1 cellular context compared by ENCODE assay signal in the genomic region with DNA sequence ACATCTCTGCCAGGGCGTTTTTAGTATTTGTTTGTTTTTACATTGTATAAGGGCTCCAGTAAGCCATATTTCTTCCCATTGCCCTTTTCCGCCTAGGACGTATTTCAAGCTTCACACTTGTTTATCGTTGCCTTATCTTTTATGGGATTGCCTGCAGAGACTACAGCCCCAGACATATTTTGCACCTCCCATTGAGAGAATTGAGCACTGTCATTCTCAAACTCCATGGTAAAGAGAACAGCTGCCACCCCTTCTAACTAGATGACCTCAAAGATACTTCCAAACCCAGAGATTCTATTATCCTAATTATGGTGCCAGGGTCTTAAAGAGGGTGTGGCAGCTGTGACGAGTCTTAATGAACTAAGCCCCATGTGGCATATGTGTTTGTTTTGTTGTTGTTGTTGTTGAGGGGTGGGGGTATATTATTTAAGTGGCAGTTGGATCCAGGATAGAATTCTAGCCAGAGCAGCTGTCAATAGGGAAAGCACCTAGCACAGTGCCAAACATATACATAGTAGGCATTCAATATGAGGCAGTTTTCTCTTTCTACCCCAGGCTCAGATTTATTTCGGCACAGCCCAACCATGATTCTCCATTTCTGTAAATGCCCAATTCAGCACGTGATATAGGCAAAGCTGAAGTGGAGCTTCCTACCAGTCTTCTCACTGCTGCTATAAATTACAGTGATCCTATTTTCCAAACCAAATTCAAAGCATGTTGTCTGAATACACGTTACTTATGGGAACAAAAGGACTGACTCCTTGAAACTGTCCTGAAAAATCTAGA.
TF ChIP-seq lines count a peak whose summit lies in the region.

No MANE protein-coding gene starts in this region.

TF ChIP-seq in HepG2, 621 proteins besides CTCF, POLR2A, EP300 and RAD21:
- TF ChIP-seq KDM2A (CRISPR knock-in tag; IDR thresholded peaks at IDR 0.05; ENCODE audit: borderline replicate concordance, low read depth), result no peak
- no peak for TF ChIP-seq ZNF263 (CRISPR knock-in tag; IDR thresholded peaks at IDR 0.05)
- TF ChIP-seq ZNF660 (CRISPR knock-in tag; IDR thresholded peaks at IDR 0.05; ENCODE audit: borderline replicate concordance, low read depth), result no peak
